8 cellular contexts compared by ENCODE assay signal in genomic region chr13:53151692-53152421, GRCh38.
A peak's percentile ranks its signal among the peaks of the same experiment; 100 is the strongest.
DNase-seq lines count a peak whose midpoint lies in the region; ATAC-seq, FAIRE-seq and TF ChIP-seq lines count a peak whose summit lies in the region.

No MANE protein-coding gene starts in this region.

- H3K9me3 ChIP-seq in OCI-LY1 (ENCODE audit: low read length) (no peaks in the 10 kb centered on the region), HepG2 (ENCODE audit: low read length) (no peaks in the 10 kb centered on the region; the same call in 1 of the 2 replicates), tibial nerve (peaks cover 0 to 2% (median 0%) of the 10 kb centered on the region in 4 donors)

- DNase-seq in activated naive CD4-positive, alpha-beta T cell treated with anti-CD3 and anti-CD28 coated beads, Interleukin-2, amount 50 U/mL, for 72 hours (ENCODE audit: low spot score in 2 of 2): peak; percentile 45 to 55
- DNase-seq in activated naive CD4-positive, alpha-beta T cell (lab: John Stamatoyannopoulos, UW): no peak
- peak; percentile 7 for DNase-seq in HuH-7.5 (ENCODE audit: low spot score)
- peak; percentile 4 to 58 for DNase-seq in T47D (ENCODE audit: low read depth in 1 of 2, low spot score in 1 of 2)
- DNase-seq in HepG2 (ENCODE audit: low spot score): peak; percentile 43
- DNase-seq in tibial nerve (ENCODE audit: low spot score in 2 of 2): peak in 1 of 2 donors; percentile 65

- CTCF ChIA-PET in HepG2 (lab: Yijun Ruan, JAX; ENCODE audit: low intra/inter-chr PET ratio, low total read pairs): no interaction called here

- no peak overlapping the region for H3K27ac ChIP-seq in OCI-LY1 (ENCODE audit: low read depth, low read length, poor library complexity, severe bottlenecking)
- no peak overlapping the region for H3K27ac ChIP-seq in HepG2 (ENCODE audit: extremely low read length, insufficient read depth, low read length)
- H3K27ac ChIP-seq in tibial nerve: no peak overlapping the region

- no peaks in the 10 kb centered on the region for H3K36me3 ChIP-seq in OCI-LY1 (ENCODE audit: insufficient read depth, low read length)
- no peaks in the 10 kb centered on the region for H3K36me3 ChIP-seq in HepG2 (replicated peaks in 1 of 2; ENCODE audit: control insufficient read depth in 1 of 2, insufficient read depth in 2 of 2, low read length in 2 of 2)
- H3K36me3 ChIP-seq in tibial nerve: no peaks in the 10 kb centered on the region

- H3K4me2 ChIP-seq in OCI-LY1 (ENCODE audit: low read length) (no peak overlapping the region), HepG2 (ENCODE audit: low read depth, low read length) (no peak overlapping the region)

- in situ Hi-C loops in T47D (cut with HindIII; ENCODE audit: low pct_unique_long_range_greater_than_20kb, low sequenced_read_pairs): no loop called here
- in situ Hi-C loops in HepG2 (cut with HindIII; ENCODE audit: extremely low pct_ligation_motif_present, low pct_unique_long_range_greater_than_20kb): no loop called here

- TF ChIP-seq POLR2A in HepG2 (IDR thresholded peaks at IDR 0.05; ENCODE audit: insufficient read depth in 1 of 2, low read depth in 2 of 2, low read length in 2 of 2) (no peak), tibial nerve (IDR thresholded peaks at IDR 0.05) (no peak)

- TF ChIP-seq EP300 in HepG2 (IDR thresholded peaks at IDR 0.05; ENCODE audit: low read depth in 2 of 2, low read length in 2 of 2) (no peak), HepG2 (CRISPR knock-in tag; IDR thresholded peaks at IDR 0.05; ENCODE audit: borderline replicate concordance) (no peak), tibial nerve (IDR thresholded peaks at IDR 0.05) (no peak)

- BruUV-seq in HepG2 (replicated peaks; lab: Mats Ljungman, UMichigan): no TSS peak

- intact Hi-C loops in HepG2 (cut with micrococcal nuclease; ENCODE audit: unreplicated experiment): loop anchor here (5.0 kb wide), 1 partner anchor 545 kb away; no protein-coding TSS in a partner anchor

- H3K36me3 Mint-ChIP-seq in activated naive CD4-positive, alpha-beta T cell treated with anti-CD3 and anti-CD28 coated beads, Interleukin-2, amount 50 U/mL, for 72 hours: no peaks in the 10 kb centered on the region

- H3K4me1 ChIP-seq in OCI-LY1 (ENCODE audit: insufficient read depth, low read length, severe bottlenecking) (no peaks in the 10 kb centered on the region), HepG2 (ENCODE audit: insufficient read depth, low read length) (no peaks in the 10 kb centered on the region), tibial nerve (no peaks in the 10 kb centered on the region)

- peak; percentile 32 for FAIRE-seq in HepG2 (lab: Jason Lieb, UNC)

- no peaks in the 10 kb centered on the region for H3K9me3 Mint-ChIP-seq in activated naive CD4-positive, alpha-beta T cell treated with anti-CD3 and anti-CD28 coated beads, Interleukin-2, amount 50 U/mL, for 72 hours

- H3K4me3 ChIP-seq in OCI-LY1 (ENCODE audit: low read depth, low read length, poor library complexity, severe bottlenecking): no peak overlapping the region
- H3K4me3 ChIP-seq in HepG2 (replicated peaks in 1 of 3; ENCODE audit: insufficient read depth in 1 of 3, low read depth in 2 of 3, low read length in 3 of 3): no peak overlapping the region
- no peak overlapping the region for H3K4me3 ChIP-seq in tibial nerve

- H3K9ac ChIP-seq in OCI-LY1 (ENCODE audit: low read length) (no peak overlapping the region), HepG2 (ENCODE audit: insufficient read depth, low read depth, low read length) (no peak overlapping the region)

- TF ChIP-seq CTCF in OCI-LY1 (IDR thresholded peaks at IDR 0.05; ENCODE audit: low read length) (peak; percentile 92), HepG2 (CRISPR knock-in tag; IDR thresholded peaks at IDR 0.05) (peak; percentile 80), tibial nerve (IDR thresholded peaks at IDR 0.05) (peak; percentile 45 to 71 (median 67))

- peak; percentile 98 for ATAC-seq in activated naive CD4-positive, alpha-beta T cell treated with anti-CD3 and anti-CD28 coated beads, Interleukin-2, amount 50 U/mL, for 72 hours
- ATAC-seq in GM21723 (IDR thresholded peaks at IDR 0.05; ENCODE audit: unreplicated experiment) (peak; percentile 90), HepG2 (peak; percentile 81)

- POLR2A ChIA-PET in HepG2 (lab: Yijun Ruan, JAX): no interaction called here

- TF ChIP-seq RAD21 in HepG2 (CRISPR knock-in tag; IDR thresholded peaks at IDR 0.05): peak; percentile 26; the same call in 1 of the 2 replicates

- no peaks in the 10 kb centered on the region for H3F3A ChIP-seq in OCI-LY1 (ENCODE audit: insufficient read depth, low read length)

- peak overlapping the region in 1 of 2 donors; percentile 6 for H3K27ac Mint-ChIP-seq in activated naive CD4-positive, alpha-beta T cell treated with anti-CD3 and anti-CD28 coated beads, Interleukin-2, amount 50 U/mL, for 72 hours

- H3K9me2 ChIP-seq in OCI-LY1 (ENCODE audit: low read depth, low read length): no peaks in the 10 kb centered on the region

- WGBS in HepG2 (ENCODE audit: low lambda C conversion rate): 3% methylated on average over 8 of the region's 8 CpGs
- 19 to 25% methylated on average over 8 of the region's 8 CpGs for WGBS in tibial nerve, 2 donors

- H3K79me2 ChIP-seq in OCI-LY1 (ENCODE audit: insufficient read depth, low read length) (no peaks in the 10 kb centered on the region), HepG2 (ENCODE audit: insufficient read depth, low read length) (no peaks in the 10 kb centered on the region)

- H4K20me1 ChIP-seq in OCI-LY1 (ENCODE audit: insufficient read depth, low read length) (no peaks in the 10 kb centered on the region), HepG2 (ENCODE audit: insufficient read depth, low read length) (no peaks in the 10 kb centered on the region)

- H2AFZ ChIP-seq in OCI-LY1 (ENCODE audit: low read length) (no peak overlapping the region), HepG2 (ENCODE audit: low read length) (no peak overlapping the region)

- H3K27me3 ChIP-seq in OCI-LY1 (ENCODE audit: insufficient read depth, low read length) (no peaks in the 10 kb centered on the region), HepG2 (ENCODE audit: control insufficient read depth in 1 of 2, insufficient read depth in 2 of 2, low read length in 2 of 2) (no peaks in the 10 kb centered on the region; a peak in 1 of 5 replicates), tibial nerve (no peaks in the 10 kb centered on the region)

TF ChIP-seq in HepG2, 621 proteins besides CTCF, POLR2A, EP300 and RAD21 (continues in another document):
- TF ChIP-seq RORA (CRISPR knock-in tag; IDR thresholded peaks at IDR 0.05) (no peak), FUBP1 (CRISPR knock-in tag; IDR thresholded peaks at IDR 0.05; ENCODE audit: borderline replicate concordance) (no peak), HNF1B (CRISPR knock-in tag; IDR thresholded peaks at IDR 0.05) (0 out of 2 replicates have a peak, but pooled peaks have one; percentile 38), STAG1 (CRISPR knock-in tag; IDR thresholded peaks at IDR 0.05) (peak; percentile 63), JARID2 (CRISPR knock-in tag; IDR thresholded peaks at IDR 0.05; ENCODE audit: insufficient replicate concordance) (no peak), AFF4 (CRISPR knock-in tag; IDR thresholded peaks at IDR 0.05) (no peak)

Comparison
In these comparisons a context has a peak if more than half of its experiments do, and no peak if none do; other contexts are left out.
1. DNase-seq: peak in activated naive CD4-positive, alpha-beta T cell treated with anti-CD3 and anti-CD28 coated beads, Interleukin-2, amount 50 U/mL, for 72 hours (2 of 2), HuH-7.5 (single experiment), T47D (2 of 2) and HepG2 (single experiment); none in activated naive CD4-positive, alpha-beta T cell (0 of 4).
2. Peak in every context shown above with its lines, with median percentiles within 50 percentile points of each other: ATAC-seq and CTCF ChIP-seq.